27 cellular contexts compared by ENCODE assay signal in the genomic region with DNA sequence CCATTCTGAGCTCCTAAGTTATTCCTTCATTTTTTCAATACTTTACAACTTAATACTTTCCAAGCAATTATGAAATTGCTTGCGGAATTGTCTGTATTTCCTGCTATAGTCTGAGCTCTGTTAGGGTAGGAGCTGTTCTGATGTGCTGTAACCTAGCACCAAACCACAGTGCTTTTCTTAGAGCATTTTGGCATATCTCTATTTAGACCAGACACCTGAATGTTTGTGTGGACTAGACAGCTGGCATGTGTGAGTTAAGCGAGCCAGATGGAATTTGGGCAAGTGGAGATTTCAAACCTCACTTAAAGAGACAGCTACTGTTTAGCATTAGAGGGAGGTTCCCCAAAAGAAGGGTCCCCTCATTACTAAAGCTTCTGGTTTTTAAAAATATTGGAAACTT.
DNase-seq lines count a peak whose midpoint lies in the region; ATAC-seq and TF ChIP-seq lines count a peak whose summit lies in the region.
"Had no signal": no experiment of that assay in that cellular context is flagged by ENCODE, and none has a peak within 500 bp of the region (broad histone marks: within the 10 kb centered on the region; RNA-seq: fewer than 3 reads in every experiment).

No MANE protein-coding gene starts in this region.

- TF ChIP-seq POLR2A in stomach (IDR thresholded peaks at IDR 0.05), result no peak
- no peak for TF ChIP-seq POLR2A in body of pancreas (IDR thresholded peaks at IDR 0.05)

- TF ChIP-seq EP300 in stomach (IDR thresholded peaks at IDR 0.05), result no peak

- H3K27ac ChIP-seq in right atrium auricular region, result peak overlapping the region in 1 of 2 donors; percentile 11
- H3K27ac ChIP-seq in stomach, result no peak overlapping the region
- H3K27ac ChIP-seq in body of pancreas, result no peak overlapping the region
- H3K27ac ChIP-seq: colonic mucosa, epithelial cell of prostate had no signal

- no peaks in the 10 kb centered on the region for H3K36me3 ChIP-seq in right atrium auricular region
- H3K36me3 ChIP-seq in stomach, result no peaks in the 10 kb centered on the region
- H3K36me3 ChIP-seq in body of pancreas (replicated peaks in 1 of 2; ENCODE audit: insufficient read depth in 1 of 2, low read depth in 2 of 2), result no peaks in the 10 kb centered on the region
- H3K36me3 ChIP-seq: breast epithelium, colonic mucosa had no signal

- H3K9me3 ChIP-seq in right atrium auricular region (no peaks in the 10 kb centered on the region), stomach (no peaks in the 10 kb centered on the region), body of pancreas (no peaks in the 10 kb centered on the region)
- H3K9me3 ChIP-seq: breast epithelium, colonic mucosa had no signal

- no peak for DNase-seq in Right ventricle myocardium superior
- no peak for DNase-seq in right atrium auricular region (ENCODE audit: low spot score)
- DNase-seq in cerebellar cortex (ENCODE audit: low spot score), result peak; percentile 27
- peak; percentile 88 for DNase-seq in myocyte (ENCODE audit: low read depth)
- no peak for DNase-seq in stomach
- no peak for DNase-seq in body of pancreas
- DNase-seq: activated CD4-positive, alpha-beta T cell treated with anti-CD3 and anti-CD28 coated beads for 36 hours; activated CD8-positive, alpha-beta memory T cell treated with anti-CD3 and anti-CD28 coated beads, Interleukin-2, amount 50 U/mL, for 48 hours; activated CD8-positive, alpha-beta T cell treated with anti-CD3 and anti-CD28 coated beads for 36 hours; activated naive CD4-positive, alpha-beta T cell treated with anti-CD3 and anti-CD28 coated beads, Interleukin-2, amount 10 ng/mL, durations not matched to agents 7 days and 5 days; AML-193; amniotic stem cell; CD4-positive, CD25-positive, alpha-beta regulatory T cell; colonic mucosa; effector memory CD4-positive, alpha-beta T cell; GOT3; NCI-H1048; NCI-H526; stimulated activated naive CD4-positive, alpha-beta T cell treated with Interleukin-2 at 50 U/mL for 16 hours; T-helper 9 cell had no signal

- H3K27me3 ChIP-seq in right atrium auricular region, result no peaks in the 10 kb centered on the region
- no peaks in the 10 kb centered on the region for H3K27me3 ChIP-seq in stomach
- no peaks in the 10 kb centered on the region for H3K27me3 ChIP-seq in body of pancreas
- H3K27me3 ChIP-seq: breast epithelium, colonic mucosa had no signal

- ATAC-seq in Right ventricle myocardium superior (ENCODE audit: poor library complexity) (peak; percentile 98), body of pancreas (no peak), HG02840 (IDR thresholded peaks at IDR 0.05; ENCODE audit: low FRiP score, unreplicated experiment) (no peak)
- ATAC-seq: activated CD4-positive, alpha-beta T cell treated with anti-CD3 and anti-CD28 coated beads for 36 hours; activated CD8-positive, alpha-beta T cell treated with anti-CD3 and anti-CD28 coated beads for 36 hours; K562; natural killer cell treated with Interleukin-12 subunit alpha and Interleukin-12 subunit beta and Interleukin-15 and Interleukin-18, amount 100 ng/mL, for 72 hours had no signal

- no peak overlapping the region for H3K4me3 ChIP-seq in right atrium auricular region
- no peak overlapping the region for H3K4me3 ChIP-seq in stomach
- no peak overlapping the region for H3K4me3 ChIP-seq in body of pancreas
- H3K4me3 ChIP-seq: breast epithelium, colonic mucosa, K562, lung, smooth muscle cell had no signal

- intact Hi-C loops in Right ventricle myocardium superior (cut with DNase I) (no loop called here), stomach (cut with DNase I; ENCODE audit: low total_unique reads) (no loop called here), body of pancreas (cut with DNase I) (no loop called here)

- H3K4me1 ChIP-seq in right atrium auricular region, result no peaks in the 10 kb centered on the region
- H3K4me1 ChIP-seq in stomach, result no peaks in the 10 kb centered on the region
- H3K4me1 ChIP-seq in body of pancreas, result no peaks in the 10 kb centered on the region
- H3K4me1 ChIP-seq: breast epithelium, colonic mucosa had no signal

- TF ChIP-seq CTCF in right atrium auricular region (IDR thresholded peaks at IDR 0.05) (no peak), stomach (IDR thresholded peaks at IDR 0.05) (no peak), body of pancreas (IDR thresholded peaks at IDR 0.05) (no peak)

- 54 to 77% (median 64%) methylated on average over 2 of the region's 2 CpGs for WGBS in stomach, 5 donors
- WGBS in body of pancreas, 2 donors, result 49 to 64% methylated on average over 2 of the region's 2 CpGs

Comparison
In these comparisons a context has a peak if more than half of its experiments do, and no peak if none do; other contexts are left out.
1. DNase-seq: peak in cerebellar cortex (single experiment) and myocyte (single experiment); none in Right ventricle myocardium superior (single experiment), right atrium auricular region (single experiment), stomach (single experiment) and body of pancreas (0 of 4).